ENCODE assay signal across 20 cellular contexts in the genomic region with DNA sequence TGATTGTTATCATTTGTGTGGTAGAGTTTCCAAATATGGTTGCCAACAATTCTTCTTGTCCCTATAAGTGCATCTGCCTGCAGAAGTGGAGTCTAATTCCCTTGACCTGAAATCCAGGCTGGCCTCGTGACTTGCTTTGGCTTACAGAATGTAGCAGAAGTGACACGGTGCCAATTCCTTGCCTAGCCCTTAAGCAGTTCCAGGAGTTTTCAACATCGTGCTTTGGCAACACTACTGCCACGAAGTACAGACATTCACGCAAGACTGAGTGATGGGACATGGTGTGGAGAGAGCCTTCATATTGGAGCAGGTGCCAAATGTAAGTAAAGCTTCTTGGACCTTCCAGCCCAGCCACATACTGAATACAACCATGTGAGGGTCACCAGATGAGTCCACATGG.
DNase-seq lines count a peak whose midpoint lies in the region; ATAC-seq and TF ChIP-seq lines count a peak whose summit lies in the region.
"Had no signal": no experiment of that assay in that cellular context is flagged by ENCODE, and none has a peak within 500 bp of the region (broad histone marks: within the 10 kb centered on the region; RNA-seq: fewer than 3 reads in every experiment).

No MANE protein-coding gene starts in this region.

- TF ChIP-seq CTCF in gastroesophageal sphincter (IDR thresholded peaks at IDR 0.05): no peak
- TF ChIP-seq CTCF in tibial nerve (IDR thresholded peaks at IDR 0.05): no peak
- TF ChIP-seq CTCF in osteoblast (IDR thresholded peaks at IDR 0.05; ENCODE audit: extremely low read depth, low read depth, low read length): no peak

- H2AFZ ChIP-seq in osteoblast (ENCODE audit: low read length): no peak overlapping the region
- H2AFZ ChIP-seq: hepatocyte had no signal

- TF ChIP-seq EP300 in gastroesophageal sphincter (IDR thresholded peaks at IDR 0.05) (no peak), tibial nerve (IDR thresholded peaks at IDR 0.05) (peak in 1 of 2 donors; percentile 50)

- TF ChIP-seq POLR2A in gastroesophageal sphincter (IDR thresholded peaks at IDR 0.05) (no peak), tibial nerve (IDR thresholded peaks at IDR 0.05) (no peak)

- ATAC-seq in gastroesophageal sphincter: peak; percentile 55
- no peak for ATAC-seq in HG03159 (IDR thresholded peaks at IDR 0.05; ENCODE audit: unreplicated experiment)
- ATAC-seq: activated T-cell treated with anti-CD3 and anti-CD28 coated beads, Interleukin-2, amount 50 U/mL, for 72 hours; effector memory CD8-positive, alpha-beta T cell; naive thymus-derived CD4-positive, alpha-beta T cell had no signal

- no peaks in the 10 kb centered on the region for H4K20me1 ChIP-seq in osteoblast (ENCODE audit: insufficient read depth, low read length)

- DNase-seq in NCI-H2029 (lab: John Stamatoyannopoulos, UW) (peak; percentile 18), NCI-H2029 treated with DMSO at 0.1 percent for 48 hours (lab: John Stamatoyannopoulos, UW) (no peak), nucleus accumbens (lab: John Stamatoyannopoulos, UW) (peak in 31 of 56 donors; percentile 2 to 74 (median 23)), tibial nerve (ENCODE audit: low spot score in 2 of 2) (peak; percentile 28 to 54), osteoblast (ENCODE audit: insufficient read length, low spot score, missing footprints) (no peak)
- DNase-seq in stimulated activated CD4-positive, alpha-beta T cell treated with anti-CD3 and anti-CD28 coated beads, Interleukin-4, amount 100 ng/mL, for 4 hours: no peak
- DNase-seq: activated CD4-positive, alpha-beta T cell treated with anti-CD3 and anti-CD28 coated beads for 1 hour; activated naive CD4-positive, alpha-beta T cell treated with anti-CD3 and anti-CD28 coated beads, Interleukin-2, amount 10 ng/mL, durations not matched to agents 7 days and 5 days; activated T-cell treated with anti-CD3 and anti-CD28 coated beads, Interleukin-2, amount 50 U/mL, for 72 hours; effector memory CD8-positive, alpha-beta T cell; EL; esophagus squamous epithelium; naive thymus-derived CD4-positive, alpha-beta T cell; stimulated activated CD4-positive, alpha-beta T cell treated with anti-CD3 and anti-CD28 coated beads, Interleukin-2, amount 100 ng/mL, for 24 hours; stimulated activated naive CD4-positive, alpha-beta T cell treated with Interleukin-2 at 50 U/mL for 16 hours had no signal

- H3K36me3 ChIP-seq in gastroesophageal sphincter: no peaks in the 10 kb centered on the region
- H3K36me3 ChIP-seq in tibial nerve: no peaks in the 10 kb centered on the region
- H3K36me3 ChIP-seq in osteoblast (ENCODE audit: insufficient read depth, low read length): no peaks in the 10 kb centered on the region
- H3K36me3 ChIP-seq: esophagus squamous epithelium, upper lobe of left lung had no signal

- H3K4me3 ChIP-seq in gastroesophageal sphincter: no peak overlapping the region
- H3K4me3 ChIP-seq in tibial nerve: no peak overlapping the region
- no peak overlapping the region for H3K4me3 ChIP-seq in osteoblast (ENCODE audit: insufficient read depth, low read length)
- H3K4me3 ChIP-seq: esophagus squamous epithelium, hepatocyte, upper lobe of left lung had no signal

- no peak overlapping the region for H3K4me2 ChIP-seq in osteoblast (ENCODE audit: insufficient read depth, low read length)
- H3K4me2 ChIP-seq: hepatocyte had no signal

- H3K27ac ChIP-seq in gastroesophageal sphincter: no peak overlapping the region
- no peak overlapping the region for H3K27ac ChIP-seq in tibial nerve
- H3K27ac ChIP-seq in osteoblast (ENCODE audit: low read depth, low read length): no peak overlapping the region
- H3K27ac ChIP-seq: 22Rv1, hepatocyte, upper lobe of left lung had no signal

- H3K9me3 ChIP-seq in gastroesophageal sphincter (no peaks in the 10 kb centered on the region), tibial nerve (no peaks in the 10 kb centered on the region), osteoblast (ENCODE audit: low read depth, low read length) (no peaks in the 10 kb centered on the region)
- H3K9me3 ChIP-seq: esophagus squamous epithelium, upper lobe of left lung had no signal

- no peaks in the 10 kb centered on the region for H3K79me2 ChIP-seq in osteoblast (ENCODE audit: insufficient read depth, low read length)
- H3K79me2 ChIP-seq: hepatocyte had no signal

- 47 to 69% methylated on average over 3 to 5 of the region's 5 CpGs for WGBS in gastroesophageal sphincter (ENCODE audit: low coverage in 1 of 2), 2 donors
- WGBS in tibial nerve, 2 donors: 70 to 73% methylated on average over 5 of the region's 5 CpGs

- no peaks in the 10 kb centered on the region for H3K27me3 ChIP-seq in gastroesophageal sphincter
- no peaks in the 10 kb centered on the region for H3K27me3 ChIP-seq in tibial nerve
- peaks cover 40% of the 10 kb centered on the region for H3K27me3 ChIP-seq in osteoblast (ENCODE audit: insufficient read depth, low read length)
- H3K27me3 ChIP-seq: esophagus squamous epithelium, upper lobe of left lung had no signal

- H3K4me1 ChIP-seq in gastroesophageal sphincter (no peaks in the 10 kb centered on the region), tibial nerve (peaks cover 0 to 13% (median 0%) of the 10 kb centered on the region in 4 donors), osteoblast (ENCODE audit: insufficient read depth, low read length) (no peaks in the 10 kb centered on the region)
- H3K4me1 ChIP-seq: esophagus squamous epithelium, upper lobe of left lung had no signal

Comparison
In these comparisons a context has a peak if more than half of its experiments do, and no peak if none do; other contexts are left out.
1. DNase-seq: peak in NCI-H2029 (single experiment), nucleus accumbens (31 of 56) and tibial nerve (2 of 2); none in NCI-H2029 treated with DMSO at 0.1 percent for 48 hours (single experiment), stimulated activated CD4-positive, alpha-beta T cell treated with anti-CD3 and anti-CD28 coated beads, Interleukin-4, amount 100 ng/mL, for 4 hours (0 of 2) and osteoblast (single experiment).